Comparison of ENCODE assay signal across 9 cellular contexts in the genomic region with DNA sequence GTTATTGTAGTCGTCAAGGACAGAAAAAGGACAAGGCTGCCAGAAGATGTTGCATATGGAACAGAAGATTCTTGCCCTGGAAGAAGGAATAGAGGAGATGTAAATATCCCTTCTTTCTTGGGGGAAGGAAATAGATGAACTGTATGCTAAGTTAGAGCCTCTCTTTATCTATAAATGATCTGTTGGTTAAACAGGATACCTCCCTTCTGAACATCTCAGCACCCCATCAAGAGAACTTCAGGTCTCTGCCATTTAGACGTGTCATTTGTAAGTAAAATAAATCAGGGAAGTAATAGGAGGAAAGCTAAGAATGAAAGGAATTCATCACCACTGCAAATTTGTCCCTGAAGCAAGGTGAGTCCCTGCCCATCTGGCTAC. TPM values are rescaled to one million over a fixed set of nuclear protein-coding genes. Genes with fewer than 3 reads are reported as not detected.
A peak's percentile ranks its signal among the peaks of the same experiment; 100 is the strongest.
DNase-seq lines count a peak whose midpoint lies in the region; ATAC-seq and TF ChIP-seq lines count a peak whose summit lies in the region.
"Had no signal": no experiment of that assay in that cellular context is flagged by ENCODE, and none has a peak within 500 bp of the region (broad histone marks: within the 10 kb centered on the region; RNA-seq: fewer than 3 reads in every experiment).

No MANE protein-coding gene starts in this region.

- H3K27ac ChIP-seq in stomach smooth muscle (ENCODE audit: low read length), result peak overlapping the region; percentile 50
- H3K27ac ChIP-seq in H9 (ENCODE audit: insufficient read length, low read depth, low read length), result no peak overlapping the region

- no peak for TF ChIP-seq CTCF in H9 (conservative IDR thresholded peaks at IDR 0.05)

- no peaks in the 10 kb centered on the region for H3K36me3 ChIP-seq in stomach smooth muscle (ENCODE audit: control insufficient read depth in 2 of 2, insufficient read depth in 2 of 2, low read length in 2 of 2)
- no peaks in the 10 kb centered on the region for H3K36me3 ChIP-seq in H7 (replicated peaks; ENCODE audit: control insufficient read depth, insufficient read depth, low read length)

- no peaks in the 10 kb centered on the region for H3K27me3 Mint-ChIP-seq in activated T-cell treated with anti-CD3 and anti-CD28 coated beads, Interleukin-2, amount 50 U/mL, for 4 hours (ENCODE audit: low read depth)
- H3K27me3 Mint-ChIP-seq in activated naive CD8-positive, alpha-beta T cell, result no peaks in the 10 kb centered on the region
- H3K27me3 Mint-ChIP-seq in memory B cell, result no peaks in the 10 kb centered on the region
- H3K27me3 Mint-ChIP-seq in H9 (ENCODE audit: low read depth), result peaks cover 3% of the 10 kb centered on the region

- no peak for ATAC-seq in activated T-cell treated with anti-CD3 and anti-CD28 coated beads, Interleukin-2, amount 50 U/mL, for 4 hours
- ATAC-seq in memory B cell (ENCODE audit: low read depth), result no peak

- H2AFZ ChIP-seq in H9 (ENCODE audit: low read length), result no peak overlapping the region

- H3K36me3 Mint-ChIP-seq in activated T-cell treated with anti-CD3 and anti-CD28 coated beads, Interleukin-2, amount 50 U/mL, for 4 hours (ENCODE audit: insufficient read depth), result no peaks in the 10 kb centered on the region
- peaks cover 5% of the 10 kb centered on the region for H3K36me3 Mint-ChIP-seq in activated naive CD8-positive, alpha-beta T cell
- H3K36me3 Mint-ChIP-seq in memory B cell, result no peaks in the 10 kb centered on the region
- H3K36me3 Mint-ChIP-seq in H9 (ENCODE audit: insufficient read depth in 1 of 3, low read depth in 3 of 3), result no peaks in the 10 kb centered on the region

- H3K79me2 ChIP-seq in H9 (ENCODE audit: insufficient read depth, low read length), result no peaks in the 10 kb centered on the region

- H3K23me2 ChIP-seq in H9 (ENCODE audit: insufficient read length, low read depth, low read length, poor library complexity, severe bottlenecking), result no peaks in the 10 kb centered on the region

- no peaks in the 10 kb centered on the region for H3K9me3 ChIP-seq in stomach smooth muscle (ENCODE audit: control insufficient read depth in 2 of 2, low read length in 2 of 2)
- no peaks in the 10 kb centered on the region for H3K9me3 ChIP-seq in H9 (ENCODE audit: control insufficient read depth, low read depth, low read length)

- peak overlapping the region; percentile 69 for H3K4me3 Mint-ChIP-seq in activated T-cell treated with anti-CD3 and anti-CD28 coated beads, Interleukin-2, amount 50 U/mL, for 4 hours
- peak overlapping the region; percentile 78 for H3K4me3 Mint-ChIP-seq in activated naive CD8-positive, alpha-beta T cell
- H3K4me3 Mint-ChIP-seq in memory B cell, result no peak overlapping the region
- H3K4me3 Mint-ChIP-seq in H9, result no peak overlapping the region

- no peak for DNase-seq in activated T-cell treated with anti-CD3 and anti-CD28 coated beads, Interleukin-2, amount 50 U/mL, for 4 hours
- DNase-seq in activated T-cell treated with anti-CD3 and anti-CD28 coated beads, Interleukin-2, amount 50 U/mL, for 1 hour, result no peak
- DNase-seq in memory B cell (ENCODE audit: low spot score in 2 of 2) (no peak), NCI-H82 (lab: John Stamatoyannopoulos, UW) (no peak), H7 (no peak), H9 (no peak)
- DNase-seq: NCI-H1105 had no signal

- no peak overlapping the region for H3K14ac ChIP-seq in H9 (ENCODE audit: insufficient read depth, low read length)

- H3K23ac ChIP-seq in H9 (ENCODE audit: insufficient read length, low read depth, low read length), result no peak overlapping the region

- no peak overlapping the region for H3K4ac ChIP-seq in H9 (ENCODE audit: low read depth, low read length)

- WGBS in H9 (ENCODE audit: extremely low coverage, insufficient read length, low lambda C conversion rate), result no CpG with 5 or more reads among the region's 2 CpGs

- H3K27me3 ChIP-seq in stomach smooth muscle (ENCODE audit: control insufficient read depth in 1 of 2, insufficient read depth in 2 of 2, low read length in 2 of 2) (no peaks in the 10 kb centered on the region), H7 (ENCODE audit: control insufficient read depth, insufficient read depth, low read length) (no peaks in the 10 kb centered on the region), H9 (ENCODE audit: insufficient read depth, low read length) (no peaks in the 10 kb centered on the region)

- H4K8ac ChIP-seq in H9 (replicated peaks; ENCODE audit: insufficient read length, low read depth, low read length), result no peak overlapping the region

- H4K91ac ChIP-seq in H9 (ENCODE audit: insufficient read length, low read depth, low read length), result no peak overlapping the region

- H2BK20ac ChIP-seq in H9 (ENCODE audit: low read depth, low read length, poor library complexity, severe bottlenecking), result no peak overlapping the region

- no peak overlapping the region for H3T11ph ChIP-seq in H9 (ENCODE audit: low read length)

- H2AK5ac ChIP-seq in H9 (ENCODE audit: insufficient read length, low read length), result no peak overlapping the region

- H3K9me3 Mint-ChIP-seq in activated T-cell treated with anti-CD3 and anti-CD28 coated beads, Interleukin-2, amount 50 U/mL, for 4 hours, result no peaks in the 10 kb centered on the region
- H3K9me3 Mint-ChIP-seq in activated naive CD8-positive, alpha-beta T cell (ENCODE audit: low read depth), result no peaks in the 10 kb centered on the region
- H3K9me3 Mint-ChIP-seq in memory B cell (no peaks in the 10 kb centered on the region), H9 (no peaks in the 10 kb centered on the region)

- H2BK15ac ChIP-seq in H9 (ENCODE audit: low read depth, low read length), result no peak overlapping the region

- peak overlapping the region; percentile 95 for H3K27ac Mint-ChIP-seq in activated naive CD8-positive, alpha-beta T cell
- H3K27ac Mint-ChIP-seq in memory B cell (peak overlapping the region; percentile 12), H9 (no peak overlapping the region)

- no peak overlapping the region for H3K4me2 ChIP-seq in H9 (ENCODE audit: insufficient read depth, insufficient read length, low read length)

- no peaks in the 10 kb centered on the region for H4K20me1 ChIP-seq in H9 (ENCODE audit: control insufficient read depth, insufficient read depth, insufficient read length)

- peaks cover 88% of the 10 kb centered on the region for H3K4me1 Mint-ChIP-seq in activated T-cell treated with anti-CD3 and anti-CD28 coated beads, Interleukin-2, amount 50 U/mL, for 4 hours (ENCODE audit: low read depth)
- H3K4me1 Mint-ChIP-seq in activated naive CD8-positive, alpha-beta T cell (ENCODE audit: low read depth), result peaks cover 89% of the 10 kb centered on the region
- H3K4me1 Mint-ChIP-seq in memory B cell (peaks cover 15% of the 10 kb centered on the region), H9 (no peaks in the 10 kb centered on the region)

- H3K9ac ChIP-seq in stomach smooth muscle (ENCODE audit: low read length in 2 of 2) (peak overlapping the region in 1 of 2 donors; percentile 12), H9 (ENCODE audit: extremely low read depth, insufficient read length, low read length) (no peak overlapping the region)

- peaks cover 5% of the 10 kb centered on the region for H3K4me1 ChIP-seq in stomach smooth muscle (ENCODE audit: control insufficient read depth, insufficient read depth, low read length)
- no peaks in the 10 kb centered on the region for H3K4me1 ChIP-seq in H9 (ENCODE audit: insufficient read depth, low read length)

- no peak overlapping the region for H2BK12ac ChIP-seq in H9 (ENCODE audit: insufficient read length, low read depth, low read length)

- no peak overlapping the region for H2BK120ac ChIP-seq in H9 (ENCODE audit: low read depth, low read length, poor library complexity, severe bottlenecking)

- H3K18ac ChIP-seq in H9 (ENCODE audit: insufficient read length, low read depth, low read length), result no peak overlapping the region

- no peak overlapping the region for H3K56ac ChIP-seq in H9 (ENCODE audit: insufficient read length, low read depth, low read length)

- H3K4me3 ChIP-seq in stomach smooth muscle (ENCODE audit: low read length in 2 of 2) (peak overlapping the region; percentile 29 to 40), H7 (ENCODE audit: insufficient read depth, low read depth, low read length) (no peak overlapping the region)

- H2BK5ac ChIP-seq in H9 (ENCODE audit: insufficient read length, low read length), result no peak overlapping the region

- no peaks in the 10 kb centered on the region for H3K79me1 ChIP-seq in H9 (ENCODE audit: insufficient read depth, low read depth, low read length, poor library complexity, severe bottlenecking)

- H4K5ac ChIP-seq in H9 (ENCODE audit: insufficient read length, low read depth, low read length), result no peak overlapping the region

RNA-seq across cellular contexts. Expression of a gene that starts 42.6 kb away (rescaled TPM):
- total RNA-seq in activated T-cell treated with anti-CD3 and anti-CD28 coated beads, Interleukin-2, amount 50 U/mL, for 4 hours, result 100 to 1,000 TPM; 254 to 441 (median 334) TPM
- total RNA-seq in H7 (2014; rRNA removed; shearing (Covaris generic)), result 1.2 and 1.7 TPM in 2 replicates
- total RNA-seq in H9 (2021), result 3.7 and 5.6 TPM in 2 replicates

Comparison
In these comparisons a context has a peak if more than half of its experiments do, and no peak if none do; other contexts are left out.
1. H3K4me3 Mint-ChIP-seq: peak in activated T-cell treated with anti-CD3 and anti-CD28 coated beads, Interleukin-2, amount 50 U/mL, for 4 hours (single experiment) and activated naive CD8-positive, alpha-beta T cell (single experiment); none in memory B cell (single experiment) and H9 (0 of 2).
2. H3K27ac Mint-ChIP-seq: peak in activated naive CD8-positive, alpha-beta T cell (single experiment) and memory B cell (single experiment); none in H9 (0 of 3).
3. RNA of a gene that starts 42.6 kb away (total RNA-seq): 254 to 441 TPM in activated T-cell treated with anti-CD3 and anti-CD28 coated beads, Interleukin-2, amount 50 U/mL, for 4 hours; 3.7 to 5.6 TPM in H9 and 1.2 to 1.7 TPM in H7; every median in the first group is over 10 times any median in the second.